1 cellular context compared by ENCODE assay signal in the genomic region with DNA sequence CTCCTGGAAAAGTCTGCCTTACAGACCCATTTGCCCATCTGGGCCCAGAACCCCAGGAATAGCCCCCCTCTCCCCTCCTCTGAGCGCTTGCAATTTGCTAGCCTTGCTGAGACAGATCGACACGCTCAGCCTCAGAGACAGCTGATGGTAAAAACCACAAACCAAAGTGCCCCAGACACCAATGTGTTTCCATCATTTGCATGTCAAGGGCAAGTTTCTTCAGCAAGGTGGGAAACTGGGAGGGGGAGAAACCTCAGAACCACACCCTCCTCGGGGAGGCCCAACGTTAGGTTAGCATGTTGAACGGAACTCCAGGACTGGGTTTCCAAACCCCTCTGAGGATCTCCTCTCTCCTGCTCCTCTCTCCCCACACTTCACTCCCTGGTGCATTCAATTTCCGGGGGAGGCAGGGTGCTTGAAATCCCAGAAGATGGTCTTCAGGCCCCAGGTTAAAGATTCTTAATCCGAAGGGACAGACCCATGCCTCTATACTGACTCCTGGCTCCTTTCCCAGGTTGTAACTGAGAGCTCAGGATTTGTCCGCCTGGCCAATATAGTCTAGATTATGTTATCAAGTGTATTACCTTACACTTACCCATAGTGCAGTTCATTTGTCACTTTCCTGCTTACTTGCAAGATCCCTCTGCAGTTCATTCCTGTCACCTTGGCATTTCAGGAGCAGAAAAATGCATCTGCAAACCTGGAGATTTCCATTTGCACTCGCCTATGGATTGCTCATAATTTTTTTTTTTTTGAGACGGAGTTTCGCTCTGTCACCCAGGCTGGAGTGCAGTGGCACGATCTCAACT.
TF ChIP-seq lines count a peak whose summit lies in the region.

No MANE protein-coding gene starts in this region.

TF ChIP-seq in IMR-90, 13 proteins besides CTCF, POLR2A, EP300 and RAD21:
- TF ChIP-seq CHD1 (IDR thresholded peaks at IDR 0.05; ENCODE audit: low read depth, low read length) (no peak), RCOR1 (IDR thresholded peaks at IDR 0.05; ENCODE audit: insufficient replicate concordance, low read length) (no peak), CEBPB (IDR thresholded peaks at IDR 0.05; ENCODE audit: low read depth, low read length) (no peak), RFX5 (IDR thresholded peaks at IDR 0.05; ENCODE audit: low read depth, low read length) (no peak), FOS (IDR thresholded peaks at IDR 0.05; ENCODE audit: low read depth, low read length) (no peak), MXI1 (IDR thresholded peaks at IDR 0.05; ENCODE audit: borderline replicate concordance, low read depth, low read length) (no peak), MAFK (IDR thresholded peaks at IDR 0.05; ENCODE audit: low read depth, low read length) (no peak), BHLHE40 (IDR thresholded peaks at IDR 0.05; ENCODE audit: low read depth, low read length) (no peak), MAZ (IDR thresholded peaks at IDR 0.05; ENCODE audit: borderline replicate concordance, low read depth, low read length) (no peak), SMC3 (IDR thresholded peaks at IDR 0.05; ENCODE audit: low read depth, low read length) (no peak)
- TF ChIP-seq, protein P1, sequence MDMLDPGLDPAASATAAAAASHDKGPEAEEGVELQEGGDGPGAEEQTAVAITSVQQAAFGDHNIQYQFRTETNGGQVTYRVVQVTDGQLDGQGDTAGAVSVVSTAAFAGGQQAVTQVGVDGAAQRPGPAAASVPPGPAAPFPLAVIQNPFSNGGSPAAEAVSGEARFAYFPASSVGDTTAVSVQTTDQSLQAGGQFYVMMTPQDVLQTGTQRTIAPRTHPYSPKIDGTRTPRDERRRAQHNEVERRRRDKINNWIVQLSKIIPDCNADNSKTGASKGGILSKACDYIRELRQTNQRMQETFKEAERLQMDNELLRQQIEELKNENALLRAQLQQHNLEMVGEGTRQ (IDR thresholded peaks at IDR 0.05; ENCODE audit: low read depth, low read length): no peak
- TF ChIP-seq, protein P2, sequence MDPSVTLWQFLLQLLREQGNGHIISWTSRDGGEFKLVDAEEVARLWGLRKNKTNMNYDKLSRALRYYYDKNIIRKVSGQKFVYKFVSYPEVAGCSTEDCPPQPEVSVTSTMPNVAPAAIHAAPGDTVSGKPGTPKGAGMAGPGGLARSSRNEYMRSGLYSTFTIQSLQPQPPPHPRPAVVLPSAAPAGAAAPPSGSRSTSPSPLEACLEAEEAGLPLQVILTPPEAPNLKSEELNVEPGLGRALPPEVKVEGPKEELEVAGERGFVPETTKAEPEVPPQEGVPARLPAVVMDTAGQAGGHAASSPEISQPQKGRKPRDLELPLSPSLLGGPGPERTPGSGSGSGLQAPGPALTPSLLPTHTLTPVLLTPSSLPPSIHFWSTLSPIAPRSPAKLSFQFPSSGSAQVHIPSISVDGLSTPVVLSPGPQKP (IDR thresholded peaks at IDR 0.05; ENCODE audit: borderline replicate concordance, low read depth, low read length): no peak
